1 cellular context compared by ENCODE assay signal in genomic region chr20:54662064-54662463, GRCh38.
TF ChIP-seq lines count a peak whose summit lies in the region.

No MANE protein-coding gene starts in this region.

TF ChIP-seq in GM23338, 12 proteins besides CTCF, POLR2A, EP300 and RAD21 (continued from another document):
- no peak for TF ChIP-seq ZNF462 (CRISPR knock-in tag; IDR thresholded peaks at IDR 0.05)
- no peak for TF ChIP-seq EZH2 (IDR thresholded peaks at IDR 0.05; ENCODE audit: low read depth, unreplicated experiment)
- TF ChIP-seq NANOG (IDR thresholded peaks at IDR 0.05; ENCODE audit: borderline replicate concordance): no peak
- TF ChIP-seq POLR2AphosphoS5 (IDR thresholded peaks at IDR 0.05; ENCODE audit: low read depth): no peak
